In genomic region chr3:48210534-48210933, GRCh38 we compare ENCODE assay signal across 3 cellular contexts. TPM values are rescaled to one million over a fixed set of nuclear protein-coding genes. Genes with fewer than 3 reads are reported as not detected.
"Had no signal": no experiment of that assay in that cellular context is flagged by ENCODE, and none has a peak within 500 bp of the region (broad histone marks: within the 10 kb centered on the region; RNA-seq: fewer than 3 reads in every experiment).

No MANE protein-coding gene starts in this region.

RNA-seq across cellular contexts. Expression of gene CAMP, which starts 12.8 kb away (rescaled TPM):
- total RNA-seq: LHCN-M2, M059J, NCI-H460 had no signal
